Comparison of ENCODE assay signal across 8 cellular contexts in genomic region chr15:41772720-41773331, GRCh38. TPM values are rescaled to one million over a fixed set of nuclear protein-coding genes. Genes with fewer than 3 reads are reported as not detected.
DNase-seq lines count a peak whose midpoint lies in the region; ATAC-seq and TF ChIP-seq lines count a peak whose summit lies in the region.

No MANE protein-coding gene starts in this region.

- DNase-seq in DMS153 (lab: John Stamatoyannopoulos, UW) = peak; percentile 46
- DNase-seq in HuH-7.5 (ENCODE audit: low spot score) = peak; percentile 37
- DNase-seq in RPMI7951 (ENCODE audit: low read depth) = peak; percentile 83
- peak; percentile 27 for DNase-seq in activated gamma-delta T cell treated with anti-CD3 and anti-CD28 coated beads, Interleukin-2, amount 50 U/mL, for 16 hours (ENCODE audit: low read depth)
- DNase-seq in foreskin melanocyte = peak; percentile 71
- peak; percentile 89 for DNase-seq in osteoblast (ENCODE audit: insufficient read length, low spot score, missing footprints)
- DNase-seq in aorta = no peak

- H3K9me3 ChIP-seq in osteoblast (ENCODE audit: low read depth, low read length) (no peaks in the 10 kb centered on the region), aorta (ENCODE audit: control insufficient read depth, low read length) (no peaks in the 10 kb centered on the region)

- ATAC-seq in aorta (ENCODE audit: low FRiP score) (peak; percentile 42), HG03469 (IDR thresholded peaks at IDR 0.05; ENCODE audit: unreplicated experiment) (no peak)

- H2AFZ ChIP-seq in osteoblast (ENCODE audit: low read length) = no peak overlapping the region

- H3K4me3 ChIP-seq in osteoblast (ENCODE audit: insufficient read depth, low read length) (no peak overlapping the region), aorta (ENCODE audit: low read length in 2 of 2) (no peak overlapping the region)

- H3K36me3 ChIP-seq in osteoblast (ENCODE audit: insufficient read depth, low read length) (peaks cover 3% of the 10 kb centered on the region), aorta (ENCODE audit: control insufficient read depth in 1 of 2, insufficient read depth in 2 of 2, low read length in 1 of 2) (peaks cover 0 to 2% of the 10 kb centered on the region in 2 donors)

- 38 to 39% methylated on average over 8 of the region's 8 CpGs for WGBS in aorta, 2 donors

- TF ChIP-seq CTCF in osteoblast (IDR thresholded peaks at IDR 0.05; ENCODE audit: extremely low read depth, low read depth, low read length) = peak; percentile 86

- H3K4me1 ChIP-seq in osteoblast (ENCODE audit: insufficient read depth, low read length) (peaks cover 42% of the 10 kb centered on the region), aorta (ENCODE audit: control insufficient read depth in 1 of 2, insufficient read depth in 2 of 2, low read length in 2 of 2) (peaks cover 4 to 6% of the 10 kb centered on the region in 2 donors)

- H3K4me2 ChIP-seq in osteoblast (ENCODE audit: insufficient read depth, low read length) = peak overlapping the region; percentile 96

- H4K20me1 ChIP-seq in osteoblast (ENCODE audit: insufficient read depth, low read length) = peaks cover 22% of the 10 kb centered on the region

- peaks cover 30% of the 10 kb centered on the region for H3K79me2 ChIP-seq in osteoblast (ENCODE audit: insufficient read depth, low read length)

- H3K27ac ChIP-seq in osteoblast (ENCODE audit: low read depth, low read length) (peak overlapping the region; percentile 67), aorta (ENCODE audit: low read depth in 1 of 2, low read length in 2 of 2) (peak overlapping the region; percentile 23 to 84)

- no peaks in the 10 kb centered on the region for H3K27me3 ChIP-seq in osteoblast (ENCODE audit: insufficient read depth, low read length)
- H3K27me3 ChIP-seq in aorta (ENCODE audit: control insufficient read depth in 1 of 2, insufficient read depth in 2 of 2, low read length in 1 of 2) = no peaks in the 10 kb centered on the region

- intact Hi-C loops in aorta (cut with DNase I) = loop anchor here (1.0 to 5.0 kb wide), 3 partner anchors 38 to 129 kb away; no protein-coding TSS in a partner anchor

RNA-seq across cellular contexts. Expression of gene MAPKBP1, which starts 1.5 kb away (rescaled TPM):
- 8.1 and 10.0 TPM in 2 replicates for total RNA-seq in RPMI7951 (2014; rRNA removed; shearing (Covaris generic))
- 22.8 and 25.6 TPM in 2 replicates for total RNA-seq in osteoblast
- total RNA-seq in aorta = 10 to 100 TPM; 38.2 to 44.1 TPM
- polyA plus RNA-seq in aorta = 10 to 100 TPM; 13.6 to 17.0 TPM

RNA-seq across cellular contexts. Expression of gene JMJD7, which starts 55.1 kb away (rescaled TPM):
- total RNA-seq in RPMI7951 (2014; rRNA removed; shearing (Covaris generic)) = 5.3 and 7.8 TPM in 2 replicates
- 1.2 and 1.4 TPM in 2 replicates for total RNA-seq in osteoblast
- 10 to 100 TPM in 1 of 2 donors, 1 to 10 TPM in 1; 9.6 to 12.6 TPM for total RNA-seq in aorta
- polyA plus RNA-seq in aorta = 10 to 100 TPM in 1 of 2 donors, 1 to 10 TPM in 1; 7.0 to 10.5 TPM

Comparison
In these comparisons a context has a peak if more than half of its experiments do, and no peak if none do; other contexts are left out.
1. DNase-seq: peak in DMS153 (single experiment), HuH-7.5 (single experiment), RPMI7951 (single experiment), activated gamma-delta T cell treated with anti-CD3 and anti-CD28 coated beads, Interleukin-2, amount 50 U/mL, for 16 hours (single experiment), foreskin melanocyte (single experiment) and osteoblast (single experiment); none in aorta (0 of 2).